In genomic region chr17:73192894-73193701, GRCh38 we compare ENCODE assay signal across 1 cellular context.
TF ChIP-seq lines count a peak whose summit lies in the region.

Gene COG1, plus strand, starts transcription at chr17:73193055. Its CDS starts 15 bp downstream, at chr17:73193070.

TF ChIP-seq in HepG2, 621 proteins besides CTCF, POLR2A, EP300 and RAD21 (continued from another document and continues in another):
- TF ChIP-seq ZNF280D (CRISPR knock-in tag; IDR thresholded peaks at IDR 0.05) (no peak; the same call in 1 of the 2 replicates), KLF16 (CRISPR knock-in tag; IDR thresholded peaks at IDR 0.05) (peak in 1 of 2 experiments; percentile 89; a peak in 2 of 4 replicates), AGO2 (optimal IDR thresholded peaks at IDR 0.05; ENCODE audit: low read depth, low read length) (peak; percentile 79), ATF7-NPFF (CRISPR knock-in tag; IDR thresholded peaks at IDR 0.05; ENCODE audit: low read depth) (no peak), JDP2 (CRISPR knock-in tag; IDR thresholded peaks at IDR 0.05; ENCODE audit: borderline replicate concordance) (no peak), ZNF891 (CRISPR knock-in tag; IDR thresholded peaks at IDR 0.05) (no peak; the same call in 1 of the 2 replicates), ATF5 (CRISPR knock-in tag; IDR thresholded peaks at IDR 0.05; ENCODE audit: low read depth) (peak; percentile 28; the same call in 1 of the 2 replicates), GABPB1 (CRISPR knock-in tag; IDR thresholded peaks at IDR 0.05) (peak; percentile 93), FOSL2 (CRISPR knock-in tag; IDR thresholded peaks at IDR 0.05) (peak; percentile 42), HIC2 (CRISPR knock-in tag; IDR thresholded peaks at IDR 0.05; ENCODE audit: low read depth) (peak; percentile 55; the same call in 1 of the 2 replicates), ZBTB49 (CRISPR knock-in tag; IDR thresholded peaks at IDR 0.05; ENCODE audit: borderline replicate concordance) (peak; percentile 73; the same call in 1 of the 2 replicates), ZNF784 (CRISPR knock-in tag; IDR thresholded peaks at IDR 0.05; ENCODE audit: borderline replicate concordance) (0 out of 2 replicates have a peak, but pooled peaks have one; percentile 10), GMEB1 (CRISPR knock-in tag; IDR thresholded peaks at IDR 0.05; ENCODE audit: borderline replicate concordance) (no peak; the same call in 1 of the 2 replicates), TAF1 (CRISPR knock-in tag; IDR thresholded peaks at IDR 0.05) (peak; percentile 93), RFX3 (CRISPR knock-in tag; IDR thresholded peaks at IDR 0.05) (no peak), NBN (conservative IDR thresholded peaks at IDR 0.05) (no peak), ZNF382 (CRISPR knock-in tag; IDR thresholded peaks at IDR 0.05; ENCODE audit: borderline replicate concordance) (no peak), ZNF24 (IDR thresholded peaks at IDR 0.05) (no peak), CC2D1A (CRISPR knock-in tag; IDR thresholded peaks at IDR 0.05) (0 out of 2 replicates have a peak, but pooled peaks have one; percentile 75), ZNF512B (CRISPR knock-in tag; IDR thresholded peaks at IDR 0.05; ENCODE audit: borderline replicate concordance) (no peak), SPEN (CRISPR knock-in tag; IDR thresholded peaks at IDR 0.05; ENCODE audit: low read depth) (peak; percentile 70; the same call in 1 of the 2 replicates), LBX2 (CRISPR knock-in tag; IDR thresholded peaks at IDR 0.05; ENCODE audit: borderline replicate concordance) (peak; percentile 34; the same call in 1 of the 2 replicates), REL (CRISPR knock-in tag; conservative IDR thresholded peaks at IDR 0.05) (no peak), GLMP (CRISPR knock-in tag; IDR thresholded peaks at IDR 0.05; ENCODE audit: borderline replicate concordance) (no peak), ZC3H4 (CRISPR knock-in tag; IDR thresholded peaks at IDR 0.05; ENCODE audit: borderline replicate concordance) (no peak), RBM39 (IDR thresholded peaks at IDR 0.05; ENCODE audit: low read depth, low read length, poor library complexity, severe bottlenecking) (peak; percentile 2), ZNF235 (CRISPR knock-in tag; IDR thresholded peaks at IDR 0.05; ENCODE audit: borderline replicate concordance) (peak; percentile 99), USF2 (IDR thresholded peaks at IDR 0.05; ENCODE audit: low read depth, low read length) (no peak), USF2 (CRISPR knock-in tag; IDR thresholded peaks at IDR 0.05; ENCODE audit: borderline replicate concordance) (no peak), ZFP36L2 (CRISPR knock-in tag; IDR thresholded peaks at IDR 0.05) (no peak), TBP (CRISPR knock-in tag; IDR thresholded peaks at IDR 0.05) (no peak), ZSCAN29 (CRISPR knock-in tag; conservative IDR thresholded peaks at IDR 0.05) (0 out of 2 replicates have a peak, but pooled peaks have one; percentile 57), NCOA5 (CRISPR knock-in tag; IDR thresholded peaks at IDR 0.05) (no peak), DMTF1 (CRISPR knock-in tag; IDR thresholded peaks at IDR 0.05) (no peak), HNF1B (CRISPR knock-in tag; IDR thresholded peaks at IDR 0.05) (no peak)
